ENCODE assay signal across 1 cellular context in the genomic region with DNA sequence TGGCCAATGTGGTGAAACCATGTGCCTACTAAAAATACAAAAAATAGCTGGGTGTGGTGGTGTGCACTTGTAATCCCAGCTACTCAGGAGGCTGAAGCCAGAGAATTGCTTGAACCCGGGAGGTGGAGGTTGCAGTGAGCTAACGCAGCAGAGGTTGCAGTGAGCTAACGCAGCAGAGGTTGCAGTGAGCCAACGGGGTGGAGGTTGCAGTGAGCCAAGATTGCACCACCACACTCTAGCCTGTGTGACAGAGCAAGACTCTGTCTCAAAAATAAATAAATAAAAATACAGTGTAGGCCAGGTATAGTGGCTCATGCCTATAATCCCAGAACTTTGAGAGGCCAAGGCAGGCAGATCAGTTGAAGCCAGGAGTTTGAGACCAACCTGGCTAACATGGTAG.
A peak's percentile ranks its signal among the peaks of the same experiment; 100 is the strongest.
TF ChIP-seq lines count a peak whose summit lies in the region.

No MANE protein-coding gene starts in this region.

TF ChIP-seq in HepG2, 621 proteins besides CTCF, POLR2A, EP300 and RAD21:
- TF ChIP-seq CEBPG (CRISPR knock-in tag; IDR thresholded peaks at IDR 0.05) (0 out of 2 replicates have a peak, but pooled peaks have one; percentile 11), ZBTB3 (CRISPR knock-in tag; IDR thresholded peaks at IDR 0.05; ENCODE audit: borderline replicate concordance, low read depth) (peak; percentile 61; the same call in 1 of the 2 replicates), CEBPB (IDR thresholded peaks at IDR 0.05; ENCODE audit: borderline replicate concordance, low read depth, low read length) (peak; percentile 48; the same call in 1 of the 2 replicates)
- TF ChIP-seq, protein P1, sequence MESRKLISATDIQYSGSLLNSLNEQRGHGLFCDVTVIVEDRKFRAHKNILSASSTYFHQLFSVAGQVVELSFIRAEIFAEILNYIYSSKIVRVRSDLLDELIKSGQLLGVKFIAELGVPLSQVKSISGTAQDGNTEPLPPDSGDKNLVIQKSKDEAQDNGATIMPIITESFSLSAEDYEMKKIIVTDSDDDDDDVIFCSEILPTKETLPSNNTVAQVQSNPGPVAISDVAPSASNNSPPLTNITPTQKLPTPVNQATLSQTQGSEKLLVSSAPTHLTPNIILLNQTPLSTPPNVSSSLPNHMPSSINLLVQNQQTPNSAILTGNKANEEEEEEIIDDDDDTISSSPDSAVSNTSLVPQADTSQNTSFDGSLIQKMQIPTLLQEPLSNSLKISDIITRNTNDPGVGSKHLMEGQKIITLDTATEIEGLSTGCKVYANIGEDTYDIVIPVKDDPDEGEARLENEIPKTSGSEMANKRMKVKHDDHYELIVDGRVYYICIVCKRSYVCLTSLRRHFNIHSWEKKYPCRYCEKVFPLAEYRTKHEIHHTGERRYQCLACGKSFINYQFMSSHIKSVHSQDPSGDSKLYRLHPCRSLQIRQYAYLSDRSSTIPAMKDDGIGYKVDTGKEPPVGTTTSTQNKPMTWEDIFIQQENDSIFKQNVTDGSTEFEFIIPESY (CRISPR knock-in tag; IDR thresholded peaks at IDR 0.05): peak; percentile 19; the same call in 1 of the 2 replicates
